ENCODE assay signal across 36 cellular contexts in the genomic region with DNA sequence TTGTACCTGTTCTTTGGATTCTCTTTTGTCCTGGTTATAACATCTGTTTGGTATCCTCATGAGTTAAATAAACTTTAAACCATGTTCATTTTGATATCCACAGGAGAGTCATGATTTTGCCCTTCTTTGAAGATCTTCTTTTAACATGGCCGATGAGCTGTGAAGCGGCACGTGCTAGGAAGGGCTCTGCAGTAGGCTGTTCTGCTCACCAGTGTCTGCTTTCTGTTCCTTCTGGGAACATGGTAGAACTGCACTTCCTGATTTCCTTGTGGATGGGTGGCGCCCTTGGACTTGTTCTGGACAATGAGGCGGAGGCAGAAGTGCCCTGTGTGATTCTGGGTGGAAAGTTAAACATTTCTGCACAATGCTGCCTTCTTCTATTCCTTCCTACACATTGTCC.
"Had no signal": no experiment of that assay in that cellular context is flagged by ENCODE, and none has a peak within 500 bp of the region (broad histone marks: within the 10 kb centered on the region; RNA-seq: fewer than 3 reads in every experiment).

No MANE protein-coding gene starts in this region.

- H3K4me3 ChIP-seq: adrenal gland, body of pancreas, breast epithelium had no signal

- H3K27me3 ChIP-seq: adrenal gland, body of pancreas, brain microvascular endothelial cell, breast epithelium had no signal

- H3K27me3 Mint-ChIP-seq: activated B cell treated with CpG ODN at 0.5 μM for 24 hours; activated CD4-positive, alpha-beta memory T cell treated with anti-CD3 and anti-CD28 coated beads for 36 hours; activated CD4-positive, alpha-beta T cell treated with anti-CD3 and anti-CD28 coated beads, Interleukin-2, amount 10 ng/mL, durations not matched to agents 24 days and 14 days; activated CD8-positive, alpha-beta T cell treated with anti-CD3 and anti-CD28 coated beads for 36 hours; activated naive CD8-positive, alpha-beta T cell treated with anti-CD3 and anti-CD28 coated beads for 36 hours; activated T-helper 17 cell treated with anti-CD3 and anti-CD28 coated beads, Interleukin-2, amount 50 U/mL, for 72 hours had no signal

- DNase-seq: activated B cell treated with CpG ODN at 0.5 μM for 24 hours; activated CD4-positive, alpha-beta memory T cell treated with anti-CD3 and anti-CD28 coated beads for 36 hours; activated CD4-positive, alpha-beta T cell treated with anti-CD3 and anti-CD28 coated beads for 4 hours; activated CD4-positive, alpha-beta T cell treated with anti-CD3 and anti-CD28 coated beads, Interleukin-2, amount 10 ng/mL, durations not matched to agents 24 days and 14 days; activated CD4-positive, alpha-beta T cell treated with anti-CD3 and anti-CD28 coated beads, Interleukin-2, amount 50 U/mL, for 1 hour; activated CD4-positive, alpha-beta T cell treated with anti-CD3 and anti-CD28 coated beads, Interleukin-2, amount 50 U/mL, for 4 hours; activated CD4-positive, CD25-positive, alpha-beta regulatory T cell treated with anti-CD3 and anti-CD28 coated beads, Interleukin-2, amount 50 U/mL, for 72 hours; activated CD8-positive, alpha-beta memory T cell treated with anti-CD3 and anti-CD28 coated beads, Interleukin-2, amount 50 U/mL, for 4 hours; activated CD8-positive, alpha-beta T cell treated with anti-CD3 and anti-CD28 coated beads for 36 hours; activated effector memory CD4-positive, alpha-beta T cell treated with anti-CD3 and anti-CD28 coated beads, Interleukin-2, amount 50 U/mL, for 16 hours; activated gamma-delta T cell treated with Interleukin-2 at 50 U/mL for 16 hours; activated naive CD4-positive, alpha-beta T cell; activated naive CD4-positive, alpha-beta T cell treated with anti-CD3 and anti-CD28 coated beads for 36 hours; activated naive CD4-positive, alpha-beta T cell treated with anti-CD3 and anti-CD28 coated beads, Interleukin-2, amount 50 U/mL, for 16 hours; activated naive CD8-positive, alpha-beta T cell treated with anti-CD3 and anti-CD28 coated beads for 36 hours; activated T-cell treated with anti-CD3 and anti-CD28 coated beads for 4 hours; activated T-cell treated with anti-CD3 and anti-CD28 coated beads, Interleukin-2, amount 50 U/mL, for 1 hour; activated T-cell treated with anti-CD3 and anti-CD28 coated beads, Interleukin-2, amount 50 U/mL, for 4 hours; activated T-cell treated with anti-CD3 and anti-CD28 coated beads, Interleukin-2, amount 50 U/mL, for 72 hours; adrenal gland; amniotic stem cell; aorta; body of pancreas; brain microvascular endothelial cell; central memory CD4-positive, alpha-beta T cell; T-helper 2 cell; T-helper 9 cell had no signal

- H3K4me3 Mint-ChIP-seq: activated B cell treated with CpG ODN at 0.5 μM for 24 hours; activated CD4-positive, alpha-beta memory T cell treated with anti-CD3 and anti-CD28 coated beads for 36 hours; activated CD4-positive, alpha-beta T cell treated with anti-CD3 and anti-CD28 coated beads, Interleukin-2, amount 10 ng/mL, durations not matched to agents 24 days and 14 days; activated CD8-positive, alpha-beta T cell treated with anti-CD3 and anti-CD28 coated beads for 36 hours; activated naive CD4-positive, alpha-beta T cell treated with anti-CD3 and anti-CD28 coated beads for 36 hours; activated naive CD8-positive, alpha-beta T cell treated with anti-CD3 and anti-CD28 coated beads for 36 hours; activated T-cell treated with anti-CD3 and anti-CD28 coated beads, Interleukin-2, amount 50 U/mL, for 4 hours; activated T-cell treated with anti-CD3 and anti-CD28 coated beads, Interleukin-2, amount 50 U/mL, for 72 hours; activated T-helper 1 cell treated with anti-CD3 and anti-CD28 coated beads, Interleukin-12 subunit alpha, Interleukin-12 subunit beta, Interleukin-2, Interleukin-4 antibody, amounts not matched to agents 30 ng/mL and 10 ng/mL and 1 ng/mL, durations not matched to agents 14 hours and 24 hours and 36 hours; activated T-helper 17 cell treated with anti-CD3 and anti-CD28 coated beads, Interleukin-2, amount 50 U/mL, for 72 hours; T-helper 1 cell treated with Interleukin-12 subunit alpha and Interleukin-12 subunit beta and Interleukin-4 antibody, amounts not matched to agents 30 μg/mL and 1 μg/mL, for 36 hours; T-helper 2 cell treated with Interferon-gamma antibody and Interleukin-4, amounts not matched to agents 5 μg/mL and 100 μg/mL, for 36 hours had no signal

- FAIRE-seq: astrocyte, TTC549 had no signal

- ATAC-seq: activated CD8-positive, alpha-beta T cell treated with anti-CD3 and anti-CD28 coated beads for 36 hours; activated naive CD4-positive, alpha-beta T cell treated with anti-CD3 and anti-CD28 coated beads, Interleukin-2, amount 50 U/mL, for 72 hours; activated T-cell treated with anti-CD3 and anti-CD28 coated beads, Interleukin-2, amount 50 U/mL, for 4 hours; activated T-cell treated with anti-CD3 and anti-CD28 coated beads, Interleukin-2, amount 50 U/mL, for 72 hours; activated T-helper 17 cell treated with anti-CD3 and anti-CD28 coated beads, Interleukin-2, amount 50 U/mL, for 72 hours; body of pancreas had no signal

- H3K27ac ChIP-seq: adrenal gland, body of pancreas, brain microvascular endothelial cell, breast epithelium, VCaP had no signal

- H3K36me3 Mint-ChIP-seq: activated CD4-positive, alpha-beta memory T cell treated with anti-CD3 and anti-CD28 coated beads for 36 hours; activated naive CD8-positive, alpha-beta T cell treated with anti-CD3 and anti-CD28 coated beads for 36 hours had no signal

- H3K4me1 ChIP-seq: adrenal gland, body of pancreas, breast epithelium had no signal

- H3K4me1 Mint-ChIP-seq: activated B cell treated with CpG ODN at 0.5 μM for 24 hours; activated CD4-positive, alpha-beta T cell treated with anti-CD3 and anti-CD28 coated beads, Interleukin-2, amount 10 ng/mL, durations not matched to agents 24 days and 14 days; activated naive CD8-positive, alpha-beta T cell treated with anti-CD3 and anti-CD28 coated beads for 36 hours; activated T-helper 17 cell treated with anti-CD3 and anti-CD28 coated beads, Interleukin-2, amount 50 U/mL, for 72 hours had no signal

- H3K36me3 ChIP-seq: adrenal gland, brain microvascular endothelial cell, breast epithelium had no signal

- H3K27ac Mint-ChIP-seq: activated B cell treated with CpG ODN at 0.5 μM for 24 hours; activated CD4-positive, alpha-beta memory T cell treated with anti-CD3 and anti-CD28 coated beads for 36 hours; activated CD4-positive, alpha-beta T cell treated with anti-CD3 and anti-CD28 coated beads, Interleukin-2, amount 10 ng/mL, durations not matched to agents 24 days and 14 days; activated CD8-positive, alpha-beta T cell treated with anti-CD3 and anti-CD28 coated beads for 36 hours; activated naive CD4-positive, alpha-beta T cell treated with anti-CD3 and anti-CD28 coated beads for 36 hours; activated naive CD4-positive, alpha-beta T cell treated with anti-CD3 and anti-CD28 coated beads, Interleukin-2, amount 50 U/mL, for 72 hours; activated naive CD8-positive, alpha-beta T cell treated with anti-CD3 and anti-CD28 coated beads for 36 hours; activated T-cell treated with anti-CD3 and anti-CD28 coated beads, Interleukin-2, amount 50 U/mL, for 72 hours; activated T-helper 1 cell treated with anti-CD3 and anti-CD28 coated beads, Interleukin-12 subunit alpha, Interleukin-12 subunit beta, Interleukin-2, Interleukin-4 antibody, amounts not matched to agents 30 ng/mL and 10 ng/mL and 1 ng/mL, durations not matched to agents 14 hours and 24 hours and 36 hours; activated T-helper 17 cell treated with anti-CD3 and anti-CD28 coated beads, Interleukin-2, amount 50 U/mL, for 72 hours; T-helper 1 cell treated with Interleukin-12 subunit alpha and Interleukin-12 subunit beta and Interleukin-4 antibody, amounts not matched to agents 30 μg/mL and 1 μg/mL, for 36 hours; T-helper 2 cell treated with Interferon-gamma antibody and Interleukin-4, amounts not matched to agents 5 μg/mL and 100 μg/mL, for 36 hours had no signal

- H3K9me3 ChIP-seq: adrenal gland had no signal
